In genomic region chr20:38446441-38447209, GRCh38 we compare ENCODE assay signal across 1 cellular context.
TF ChIP-seq lines count a peak whose summit lies in the region.

No MANE protein-coding gene starts in this region.

TF ChIP-seq in IMR-90, 13 proteins besides CTCF, POLR2A, EP300 and RAD21 (continued from another document):
- no peak for TF ChIP-seq USF2 (IDR thresholded peaks at IDR 0.05; ENCODE audit: low read depth, low read length)
- TF ChIP-seq CHD1 (IDR thresholded peaks at IDR 0.05; ENCODE audit: low read depth, low read length) = 0 out of 2 replicates have a peak, but pooled peaks have one; percentile 41
TF ChIP-seq in IMR-90: peak in this region for 6.
